Comparison of ENCODE assay signal across 9 cellular contexts in genomic region chr13:80339578-80339840, GRCh38. TPM values are rescaled to one million over a fixed set of nuclear protein-coding genes. Genes with fewer than 3 reads are reported as not detected.
DNase-seq lines count a peak whose midpoint lies in the region; ATAC-seq and TF ChIP-seq lines count a peak whose summit lies in the region.
"Had no signal": no experiment of that assay in that cellular context is flagged by ENCODE, and none has a peak within 500 bp of the region (broad histone marks: within the 10 kb centered on the region; RNA-seq: fewer than 3 reads in every experiment).

No MANE protein-coding gene starts in this region.

- no peaks in the 10 kb centered on the region; the same call in 1 of the 2 replicates for H3F3A ChIP-seq in PC-9 (ENCODE audit: insufficient read depth, low read depth)

- no peaks in the 10 kb centered on the region for H3K9me3 Mint-ChIP-seq in Caco-2 (ENCODE audit: unreplicated experiment)
- H3K9me3 Mint-ChIP-seq: activated T-cell treated with anti-CD3 and anti-CD28 coated beads, Interleukin-2, amount 50 U/mL, for 72 hours had no signal

- ATAC-seq in GM19455 (IDR thresholded peaks at IDR 0.05; ENCODE audit: unreplicated experiment) (no peak), GM18511 (IDR thresholded peaks at IDR 0.05; ENCODE audit: unreplicated experiment) (no peak)

- CTCF ChIA-PET in Caco-2 (lab: Charles Lee) (interaction anchor here (1.6 kb wide), 1 partner anchor 660 kb away, joined by 8 read pairs; no protein-coding TSS in a partner anchor), PC-9 (lab: Charles Lee) (interaction anchor here (0.6 kb wide), 2 partner anchors 234 to 618 kb away, joined by 3 to 4 read pairs; no protein-coding TSS in a partner anchor)

- H3K79me2 ChIP-seq in PC-9 (ENCODE audit: low read depth) = peaks cover 56% of the 10 kb centered on the region

- peak overlapping the region; percentile 87; the same call in 1 of the 2 replicates for H2AFZ ChIP-seq in PC-9

- H3K27me3 ChIP-seq in Caco-2 (replicated peaks; ENCODE audit: control insufficient read depth, insufficient read depth, low read length) = no peaks in the 10 kb centered on the region
- no peaks in the 10 kb centered on the region for H3K27me3 ChIP-seq in PC-9 (ENCODE audit: insufficient read depth, low read depth)
- peaks cover 0 to 5% (median 0%) of the 10 kb centered on the region in 4 donors for H3K27me3 ChIP-seq in esophagus squamous epithelium
- no peaks in the 10 kb centered on the region for H3K27me3 ChIP-seq in ovary

- H3K4me1 ChIP-seq in Caco-2 (peaks cover 17% of the 10 kb centered on the region), PC-9 (replicated peaks; ENCODE audit: insufficient read depth) (peaks cover 20% of the 10 kb centered on the region), esophagus squamous epithelium (peaks cover 13 to 62% (median 13%) of the 10 kb centered on the region in 3 donors), ovary (ENCODE audit: insufficient read depth) (peaks cover 3% of the 10 kb centered on the region)

- H3K27ac ChIP-seq in PC-9 = peak overlapping the region; percentile 72
- H3K27ac ChIP-seq in esophagus squamous epithelium = peak overlapping the region; percentile 92 to 98 (median 96)
- H3K27ac ChIP-seq in ovary = peak overlapping the region; percentile 72 to 85

- H3K4me3 ChIP-seq in Caco-2 (ENCODE audit: low read depth, low read length) (peak overlapping the region; percentile 84), PC-9 (peak overlapping the region; percentile 94), esophagus squamous epithelium (peak overlapping the region; percentile 70 to 91 (median 83)), ovary (peak overlapping the region; percentile 64)

- no peaks in the 10 kb centered on the region for H3K9me2 ChIP-seq in PC-9 (ENCODE audit: insufficient read depth)

- POLR2A ChIA-PET in Caco-2 (lab: Charles Lee) (no interaction called here), PC-9 (lab: Charles Lee; ENCODE audit: unreplicated experiment) (interaction anchor here (0.6 kb wide), 4 partner anchors 407 to 1865 kb away, joined by 3 to 4 read pairs (median 4); no protein-coding TSS in a partner anchor)

- H3K36me3 ChIP-seq in Caco-2 (ENCODE audit: control insufficient read depth, insufficient read depth, low read length) (0 out of 2 replicates have a peak, but pooled peaks cover 5% of the 10 kb centered on the region), PC-9 (ENCODE audit: low read depth) (peaks cover 9% of the 10 kb centered on the region; the same call in 1 of the 2 replicates), esophagus squamous epithelium (peaks cover 0 to 6% (median 0%) of the 10 kb centered on the region in 3 donors), ovary (no peaks in the 10 kb centered on the region)

- H3K4me3 Mint-ChIP-seq in Caco-2 (ENCODE audit: unreplicated experiment) = no peak overlapping the region
- H3K4me3 Mint-ChIP-seq: activated T-cell treated with anti-CD3 and anti-CD28 coated beads, Interleukin-2, amount 50 U/mL, for 72 hours had no signal

- BruUV-seq in Caco-2 (replicated peaks; lab: Mats Ljungman, UMichigan) (no TSS peak), PC-9 (replicated peaks; lab: Mats Ljungman, UMichigan) (no TSS peak)

- H3K4me2 ChIP-seq in PC-9 = peak overlapping the region; percentile 91

- WGBS in esophagus squamous epithelium, 2 donors = 0% methylated on average over 4 of the region's 4 CpGs
- WGBS in ovary, 3 donors = 0 to 1% (median 1%) methylated on average over 4 of the region's 4 CpGs

- peaks cover 20% of the 10 kb centered on the region for H4K20me1 ChIP-seq in PC-9 (ENCODE audit: insufficient read depth)

- peaks cover 13% of the 10 kb centered on the region for H3K4me1 Mint-ChIP-seq in Caco-2 (ENCODE audit: low read depth, unreplicated experiment)

- no peak for TF ChIP-seq EP300 in ovary (IDR thresholded peaks at IDR 0.05)

- TF ChIP-seq CTCF in Caco-2 (IDR thresholded peaks at IDR 0.05; ENCODE audit: insufficient read depth in 1 of 2, low read depth in 1 of 2, low read length in 1 of 2, severe bottlenecking in 1 of 2, unreplicated experiment in 1 of 2) (no peak), PC-9 (conservative IDR thresholded peaks at IDR 0.05) (no peak), esophagus squamous epithelium (IDR thresholded peaks at IDR 0.05) (no peak), ovary (IDR thresholded peaks at IDR 0.05) (no peak)

- no peaks in the 10 kb centered on the region for H3K27me3 Mint-ChIP-seq in Caco-2 (ENCODE audit: insufficient read depth, unreplicated experiment)

- TF ChIP-seq POLR2A in esophagus squamous epithelium (IDR thresholded peaks at IDR 0.05) = no peak
- TF ChIP-seq POLR2A in ovary (IDR thresholded peaks at IDR 0.05) = no peak

- no peaks in the 10 kb centered on the region for H3K9me3 ChIP-seq in Caco-2
- no peaks in the 10 kb centered on the region for H3K9me3 ChIP-seq in PC-9 (ENCODE audit: insufficient read depth, low read depth)
- no peaks in the 10 kb centered on the region for H3K9me3 ChIP-seq in esophagus squamous epithelium
- H3K9me3 ChIP-seq in ovary = no peaks in the 10 kb centered on the region

- intact Hi-C loops in Caco-2 (cut with micrococcal nuclease; ENCODE audit: unreplicated experiment) = loop anchor here (1.0 kb wide), 1 partner anchor 206 kb away; no protein-coding TSS in a partner anchor
- intact Hi-C loops in PC-9 (cut with micrococcal nuclease; ENCODE audit: unreplicated experiment) = loop anchor here (1.0 kb wide), 2 partner anchors 563 to 660 kb away; no protein-coding TSS in a partner anchor
- intact Hi-C loops in esophagus squamous epithelium (cut with DNase I) = no loop called here
- intact Hi-C loops in ovary (cut with DNase I) = no loop called here

- no peak overlapping the region for H3K27ac Mint-ChIP-seq in Caco-2 (ENCODE audit: unreplicated experiment)
- H3K27ac Mint-ChIP-seq: activated T-cell treated with anti-CD3 and anti-CD28 coated beads, Interleukin-2, amount 50 U/mL, for 72 hours had no signal

- peaks cover 47% of the 10 kb centered on the region for H3K36me3 Mint-ChIP-seq in Caco-2 (ENCODE audit: insufficient read depth, unreplicated experiment)

- DNase-seq in Caco-2 (no peak), PC-9 (no peak), esophagus squamous epithelium (lab: John Stamatoyannopoulos, UW) (no peak), ovary (no peak), T1000 (lab: John Stamatoyannopoulos, UW) (no peak), NCI-H774 (lab: John Stamatoyannopoulos, UW) (no peak)

RNA-seq across cellular contexts. Expression of gene SPRY2, which starts 1.4 kb away (rescaled TPM):
- total RNA-seq in Caco-2 (2022) (28.9 and 32.4 TPM in 2 replicates), PC-9 (2021) (13.4 and 15.8 TPM in 2 replicates), esophagus squamous epithelium (10 to 100 TPM in 2 of 4 donors, 1 to 10 TPM in 2; 4.5 to 29.0 (median 16.5) TPM), ovary (10 to 100 TPM; 11.5 to 23.6 (median 16.5) TPM)
- polyA plus RNA-seq in ovary = 10 to 100 TPM; 13.6 to 28.5 TPM

Comparison
In these comparisons a context has a peak if more than half of its experiments do, and no peak if none do; other contexts are left out.
1. intact Hi-C loops: an anchor here in Caco-2 (1.0 kb wide) and PC-9 (1.0 kb wide); none called in esophagus squamous epithelium and ovary.